In the genomic region with DNA sequence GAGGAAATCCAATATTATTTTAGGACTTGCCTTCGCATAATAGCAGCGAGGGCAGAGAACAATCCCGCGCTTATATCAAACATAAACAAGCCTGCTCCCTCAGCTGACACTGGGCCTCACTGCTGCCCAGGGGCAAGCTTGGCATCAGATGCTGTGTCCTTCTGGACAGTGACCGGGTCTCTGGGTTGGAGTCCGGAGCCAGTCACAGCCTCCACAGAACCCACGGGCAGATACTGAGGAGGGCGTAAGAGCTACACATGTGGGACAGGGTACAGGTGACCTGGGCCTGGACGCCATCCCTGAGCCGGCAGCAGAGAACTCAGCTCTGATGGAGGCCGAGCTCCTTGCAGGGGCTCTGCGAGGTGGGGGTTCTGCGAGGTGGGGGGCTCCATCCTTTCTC, we compare ENCODE assay signal across 17 cellular contexts. TPM values are rescaled to one million over a fixed set of nuclear protein-coding genes. Genes with fewer than 3 reads are reported as not detected.
"Had no signal": no experiment of that assay in that cellular context is flagged by ENCODE, and none has a peak within 500 bp of the region (broad histone marks: within the 10 kb centered on the region; RNA-seq: fewer than 3 reads in every experiment).

No MANE protein-coding gene starts in this region.

- H3K36me3 ChIP-seq: colonic mucosa, tibial artery had no signal

- H3K27me3 ChIP-seq: colonic mucosa had no signal

- H3K4me1 ChIP-seq: colonic mucosa, tibial artery had no signal

- ATAC-seq: activated CD8-positive, alpha-beta T cell treated with anti-CD3 and anti-CD28 coated beads for 36 hours; left colon; stimulated activated naive B cell treated with anti-CD40 and anti-IgM and Interleukin-4, amounts not matched to agents 10 μg/mL and 1 μg/mL and 100 μg/mL, for 72 hours had no signal

- FAIRE-seq: frontal cortex, urothelium cell line had no signal

- H3K4me3 ChIP-seq: colonic mucosa, tibial artery had no signal

- H3K9me3 ChIP-seq: colonic mucosa, tibial artery had no signal

- H3K27ac ChIP-seq: colonic mucosa, tibial artery had no signal

- DNase-seq: activated CD4-positive, alpha-beta T cell treated with anti-CD3 and anti-CD28 coated beads, Interleukin-2, amount 10 ng/mL, durations not matched to agents 24 days and 14 days; activated CD8-positive, alpha-beta T cell treated with anti-CD3 and anti-CD28 coated beads for 36 hours; activated naive CD4-positive, alpha-beta T cell treated with Interleukin-2 at 50 U/mL for 16 hours; activated naive CD8-positive, alpha-beta T cell treated with anti-CD3 and anti-CD28 coated beads, Interleukin-2, amount 10 ng/mL, durations not matched to agents 7 days and 5 days; activated T-cell treated with anti-CD3 and anti-CD28 coated beads, Interleukin-2, amount 50 U/mL, for 24 hours; central memory CD4-positive, alpha-beta T cell; colonic mucosa; erythroblast; immature natural killer cell; left colon; occipital lobe; stimulated activated naive B cell treated with anti-CD40 and anti-IgM and Interleukin-4, amounts not matched to agents 10 μg/mL and 1 μg/mL and 100 μg/mL, for 72 hours; T-helper 1 cell had no signal

RNA-seq across cellular contexts. Expression of gene ZNF469, which starts 14.7 kb away (rescaled TPM):
- polyA plus RNA-seq: neural cell had no signal
